19 cellular contexts compared by ENCODE assay signal in the genomic region with DNA sequence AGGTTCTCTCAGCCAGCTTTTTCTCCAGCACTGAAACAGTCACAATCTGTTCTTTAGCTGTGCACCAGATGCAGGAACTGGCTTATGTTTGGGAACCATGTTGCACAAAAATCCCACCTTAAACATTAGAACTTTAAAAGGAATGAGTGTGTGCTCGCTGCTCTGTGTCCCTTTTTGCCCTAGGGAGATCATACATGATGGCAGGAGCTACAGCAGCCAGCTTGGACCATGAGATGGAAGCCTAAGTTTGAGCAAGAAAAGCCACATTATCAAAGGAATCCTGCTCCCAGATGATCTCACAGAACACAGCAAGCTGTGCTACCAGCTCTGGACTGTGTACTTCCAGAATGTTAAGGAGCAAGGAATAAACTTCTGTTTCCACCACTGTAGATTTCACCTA. TPM values are rescaled to one million over a fixed set of nuclear protein-coding genes. Genes with fewer than 3 reads are reported as not detected.
DNase-seq lines count a peak whose midpoint lies in the region; ATAC-seq and TF ChIP-seq lines count a peak whose summit lies in the region.
"Had no signal": no experiment of that assay in that cellular context is flagged by ENCODE, and none has a peak within 500 bp of the region (broad histone marks: within the 10 kb centered on the region; RNA-seq: fewer than 3 reads in every experiment).

No MANE protein-coding gene starts in this region.

- peaks cover 25% of the 10 kb centered on the region for H3K4me1 Mint-ChIP-seq in CD14-positive monocyte

- no peaks in the 10 kb centered on the region for H3K27me3 Mint-ChIP-seq in CD14-positive monocyte (ENCODE audit: low read depth in 3 of 3)

- H3K4me1 ChIP-seq in OCI-LY7 (ENCODE audit: insufficient read depth, low read length, poor library complexity, severe bottlenecking) (peaks cover 31% of the 10 kb centered on the region), osteoblast (ENCODE audit: insufficient read depth, low read length) (peaks cover 12% of the 10 kb centered on the region)

- no peak overlapping the region for H3K27ac Mint-ChIP-seq in CD14-positive monocyte

- CTCF ChIA-PET in OCI-LY7 (lab: Charles Lee; ENCODE audit: unreplicated experiment) = no interaction called here

- peaks cover 39 to 55% of the 10 kb centered on the region in 2 donors for H3K36me3 Mint-ChIP-seq in CD14-positive monocyte

- BruUV-seq in OCI-LY7 (replicated peaks; lab: Mats Ljungman, UMichigan) = TSS peak; percentile 42

- POLR2A ChIA-PET in OCI-LY7 (lab: Charles Lee) = no interaction called here

- H4K20me1 ChIP-seq in OCI-LY7 (ENCODE audit: insufficient read depth, low read length) = no peaks in the 10 kb centered on the region
- H4K20me1 ChIP-seq in osteoblast (ENCODE audit: insufficient read depth, low read length) = peaks cover 32% of the 10 kb centered on the region

- ATAC-seq in HG02763 (IDR thresholded peaks at IDR 0.05; ENCODE audit: unreplicated experiment) = no peak

- H3K79me2 ChIP-seq in OCI-LY7 (ENCODE audit: insufficient read depth, low read depth, low read length) (peaks cover 33% of the 10 kb centered on the region; the same call in 1 of the 2 replicates), osteoblast (ENCODE audit: insufficient read depth, low read length) (peaks cover 79% of the 10 kb centered on the region)

- H3K4me3 ChIP-seq in OCI-LY7 (ENCODE audit: low read depth, low read length, poor library complexity, severe bottlenecking) = no peak overlapping the region
- H3K4me3 ChIP-seq in osteoblast (ENCODE audit: insufficient read depth, low read length) = no peak overlapping the region
- H3K4me3 ChIP-seq: BLaER1, MG63 had no signal

- H3K4me2 ChIP-seq in OCI-LY7 (ENCODE audit: low read length) = no peak overlapping the region
- H3K4me2 ChIP-seq in osteoblast (ENCODE audit: insufficient read depth, low read length) = no peak overlapping the region

- no peak overlapping the region for H3K4me3 Mint-ChIP-seq in CD14-positive monocyte

- no peaks in the 10 kb centered on the region for H3K9me2 ChIP-seq in OCI-LY7 (ENCODE audit: insufficient read depth, low read length)

- no peaks in the 10 kb centered on the region for H3K9me3 ChIP-seq in OCI-LY7 (ENCODE audit: low read length)
- H3K9me3 ChIP-seq in osteoblast (ENCODE audit: low read depth, low read length) = no peaks in the 10 kb centered on the region

- peaks cover 0 to 4% (median 1%) of the 10 kb centered on the region in 7 donors for H3K9me3 Mint-ChIP-seq in CD14-positive monocyte

- H3K36me3 ChIP-seq in OCI-LY7 (ENCODE audit: insufficient read depth, low read length) (peaks cover 52% of the 10 kb centered on the region), osteoblast (ENCODE audit: insufficient read depth, low read length) (peaks cover 37% of the 10 kb centered on the region)

- DNase-seq in activated effector memory CD4-positive, alpha-beta T cell treated with anti-CD3 and anti-CD28 coated beads, Interleukin-2, amount 50 U/mL, for 16 hours = peak; percentile 17
- no peak for DNase-seq in activated effector memory CD4-positive, alpha-beta T cell treated with Interleukin-2 at 50 U/mL for 16 hours
- DNase-seq in CD14-positive monocyte (ENCODE audit: low spot score) (peak; percentile 8), OCI-LY7 (ENCODE audit: low spot score) (no peak), osteoblast (ENCODE audit: insufficient read length, low spot score, missing footprints) (peak; percentile 31), NCI-H2171 treated with DMSO at 0.1 percent for 48 hours (lab: John Stamatoyannopoulos, UW) (no peak), KG1 (lab: John Stamatoyannopoulos, UW) (no peak)
- DNase-seq: DMS79, MG63, NCI-H1048, NCI-H1436 treated with DMSO at 0.1 percent for 48 hours, NCI-H2029 treated with DMSO at 0.1 percent for 48 hours, NCI-H2171, NCI-H446 treated with DMSO at 0.1 percent for 48 hours, NCI-H69, Right ventricle myocardium superior had no signal

- H3K27ac ChIP-seq in OCI-LY7 (ENCODE audit: low read depth, low read length, poor library complexity, severe bottlenecking) = no peak overlapping the region
- H3K27ac ChIP-seq in osteoblast (ENCODE audit: low read depth, low read length) = no peak overlapping the region
- H3K27ac ChIP-seq: BLaER1 had no signal

- TF ChIP-seq CTCF in CD14-positive monocyte (IDR thresholded peaks at IDR 0.05) (no peak), OCI-LY7 (conservative IDR thresholded peaks at IDR 0.05; ENCODE audit: low read length) (no peak), osteoblast (IDR thresholded peaks at IDR 0.05; ENCODE audit: extremely low read depth, low read depth, low read length) (no peak)

- no peak overlapping the region for H2AFZ ChIP-seq in OCI-LY7 (ENCODE audit: low read length)
- H2AFZ ChIP-seq in osteoblast (ENCODE audit: low read length) = no peak overlapping the region

- no peaks in the 10 kb centered on the region for H3K27me3 ChIP-seq in osteoblast (ENCODE audit: insufficient read depth, low read length)
- H3K27me3 ChIP-seq: BLaER1, MG63 had no signal

- intact Hi-C loops in CD14-positive monocyte (cut with micrococcal nuclease) (no loop called here), OCI-LY7 (cut with micrococcal nuclease; ENCODE audit: unreplicated experiment) (loop anchor here (10.0 kb wide), 1 partner anchor 382 kb away; the partner anchor contains the start of gene FBXO42)

RNA-seq across cellular contexts. Expression of gene ZBTB17, which starts 3.5 kb away (rescaled TPM):
- 1 to 10 TPM; 2.8 to 7.6 TPM for polyA plus RNA-seq in CD14-positive monocyte
- total RNA-seq in OCI-LY7 (2014; rRNA removed; shearing (Covaris generic)) = 32.1 and 53.4 TPM in 2 replicates
- total RNA-seq in OCI-LY7 (2022) (51.1 and 52.9 TPM in 2 replicates), osteoblast (25.0 and 29.7 TPM in 2 replicates)

RNA-seq across cellular contexts. Expression of gene SRARP, which starts 31.6 kb away (rescaled TPM):
- not detected for polyA plus RNA-seq in CD14-positive monocyte
- not detected in 2 replicates for total RNA-seq in OCI-LY7 (2014; rRNA removed; shearing (Covaris generic))
- total RNA-seq in OCI-LY7 (2022) = not detected in 2 replicates
- not detected in 2 replicates for total RNA-seq in osteoblast
- total RNA-seq: H1 had no signal
- polyA plus RNA-seq: H1 had no signal

RNA-seq across cellular contexts. Expression of gene HSPB7, which starts 45.4 kb away (rescaled TPM):
- not detected for polyA plus RNA-seq in CD14-positive monocyte
- total RNA-seq in OCI-LY7 (2014; rRNA removed; shearing (Covaris generic)) = not detected in 2 replicates
- total RNA-seq in OCI-LY7 (2022) (not detected in 2 replicates), osteoblast (4.1 and 6.9 TPM in 2 replicates)
- total RNA-seq: H1 had no signal
- polyA plus RNA-seq: H1 had no signal

RNA-seq across cellular contexts. Expression of gene CLCNKA, which starts 49.4 kb away (rescaled TPM):
- not detected for polyA plus RNA-seq in CD14-positive monocyte
- total RNA-seq in OCI-LY7 (2014; rRNA removed; shearing (Covaris generic)) = not detected in 2 replicates
- not detected in 2 replicates for total RNA-seq in OCI-LY7 (2022)
- total RNA-seq in osteoblast = not detected in 2 replicates

Comparison
In these comparisons a context has a peak if more than half of its experiments do, and no peak if none do; other contexts are left out.
1. DNase-seq: peak in activated effector memory CD4-positive, alpha-beta T cell treated with anti-CD3 and anti-CD28 coated beads, Interleukin-2, amount 50 U/mL, for 16 hours (single experiment), CD14-positive monocyte (single experiment) and osteoblast (single experiment); none in activated effector memory CD4-positive, alpha-beta T cell treated with Interleukin-2 at 50 U/mL for 16 hours (single experiment), OCI-LY7 (single experiment), NCI-H2171 treated with DMSO at 0.1 percent for 48 hours (single experiment) and KG1 (single experiment).